In the genomic region with DNA sequence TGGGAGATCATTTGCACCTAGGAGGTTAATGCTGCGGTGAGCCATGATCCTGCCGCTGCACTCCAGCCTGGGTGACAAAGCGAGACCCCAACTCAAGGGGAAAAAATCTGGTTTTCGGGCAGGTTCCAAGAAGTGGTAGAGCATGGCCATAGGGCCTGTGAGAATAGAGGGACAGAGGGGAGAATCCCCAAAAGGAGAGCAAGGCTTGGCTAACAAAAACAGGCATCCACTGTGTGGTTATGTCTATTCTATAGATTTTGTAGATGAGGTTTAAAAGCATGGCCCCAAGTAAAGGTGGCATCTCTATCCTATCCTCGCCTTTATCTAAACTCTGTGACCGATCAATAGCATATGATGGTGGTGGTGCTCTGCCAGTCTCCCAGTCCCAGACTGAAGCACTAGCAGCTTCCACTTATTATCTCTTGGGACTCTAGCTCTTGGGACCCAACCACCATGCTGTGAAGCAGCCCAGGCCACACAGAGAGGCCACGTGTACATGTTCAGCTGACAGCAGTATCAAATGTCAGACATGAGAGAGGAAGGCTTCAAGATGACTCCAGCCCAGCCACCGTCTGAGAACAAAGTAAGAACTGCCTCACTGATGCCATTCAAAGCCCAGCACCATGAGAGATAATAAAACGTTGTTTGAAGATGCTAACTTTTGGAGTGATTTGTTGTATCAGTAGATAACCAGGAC, we compare ENCODE assay signal across 9 cellular contexts. TPM values are rescaled to one million over a fixed set of nuclear protein-coding genes. Genes with fewer than 3 reads are reported as not detected.
A peak's percentile ranks its signal among the peaks of the same experiment; 100 is the strongest.
DNase-seq lines count a peak whose midpoint lies in the region; ATAC-seq and TF ChIP-seq lines count a peak whose summit lies in the region.
"Had no signal": no experiment of that assay in that cellular context is flagged by ENCODE, and none has a peak within 500 bp of the region (broad histone marks: within the 10 kb centered on the region; RNA-seq: fewer than 3 reads in every experiment).

No MANE protein-coding gene starts in this region.

- ATAC-seq in HG03457 (IDR thresholded peaks at IDR 0.05; ENCODE audit: unreplicated experiment), result no peak
- ATAC-seq: body of pancreas had no signal

- peaks cover 47% of the 10 kb centered on the region for H3K36me3 Mint-ChIP-seq in activated CD4-positive, alpha-beta T cell treated with anti-CD3 and anti-CD28 coated beads, Interleukin-2, amount 10 ng/mL, durations not matched to agents 24 days and 14 days (ENCODE audit: low read depth)
- peaks cover 53% of the 10 kb centered on the region for H3K36me3 Mint-ChIP-seq in nephron progenitor cell (ENCODE audit: low read depth)

- peak overlapping the region; percentile 67 for H3K27ac Mint-ChIP-seq in activated CD4-positive, alpha-beta T cell treated with anti-CD3 and anti-CD28 coated beads, Interleukin-2, amount 10 ng/mL, durations not matched to agents 24 days and 14 days
- peak overlapping the region; percentile 6 for H3K27ac Mint-ChIP-seq in nephron progenitor cell

- TF ChIP-seq CTCF in VCaP (conservative IDR thresholded peaks at IDR 0.05) (no peak), nephron progenitor cell (IDR thresholded peaks at IDR 0.05) (no peak)

- intact Hi-C loops in activated CD4-positive, alpha-beta T cell treated with anti-CD3 and anti-CD28 coated beads, Interleukin-2, amount 10 ng/mL, durations not matched to agents 24 days and 14 days (cut with micrococcal nuclease), result no loop called here

- H3K9me3 Mint-ChIP-seq in activated CD4-positive, alpha-beta T cell treated with anti-CD3 and anti-CD28 coated beads, Interleukin-2, amount 10 ng/mL, durations not matched to agents 24 days and 14 days, result no peaks in the 10 kb centered on the region
- no peaks in the 10 kb centered on the region for H3K9me3 Mint-ChIP-seq in nephron progenitor cell

- no peak overlapping the region for H3K4me3 Mint-ChIP-seq in activated CD4-positive, alpha-beta T cell treated with anti-CD3 and anti-CD28 coated beads, Interleukin-2, amount 10 ng/mL, durations not matched to agents 24 days and 14 days
- H3K4me3 Mint-ChIP-seq in nephron progenitor cell, result no peak overlapping the region

- peaks cover 14% of the 10 kb centered on the region for H3K4me1 Mint-ChIP-seq in activated CD4-positive, alpha-beta T cell treated with anti-CD3 and anti-CD28 coated beads, Interleukin-2, amount 10 ng/mL, durations not matched to agents 24 days and 14 days
- H3K4me1 Mint-ChIP-seq in nephron progenitor cell, result peaks cover 8% of the 10 kb centered on the region

- H3K27ac ChIP-seq in VCaP, result peak overlapping the region; percentile 50

- no peaks in the 10 kb centered on the region for H3K27me3 Mint-ChIP-seq in activated CD4-positive, alpha-beta T cell treated with anti-CD3 and anti-CD28 coated beads, Interleukin-2, amount 10 ng/mL, durations not matched to agents 24 days and 14 days
- no peaks in the 10 kb centered on the region for H3K27me3 Mint-ChIP-seq in nephron progenitor cell (ENCODE audit: low read depth, poor library complexity)

- DNase-seq in activated CD4-positive, alpha-beta T cell treated with anti-CD3 and anti-CD28 coated beads, Interleukin-2, amount 10 ng/mL, durations not matched to agents 24 days and 14 days, result no peak
- no peak for DNase-seq in activated CD4-positive, alpha-beta T cell treated with anti-CD3 and anti-CD28 coated beads, Interleukin-2, amount 50 U/mL, for 1 hour
- DNase-seq in EH (ENCODE audit: low read depth), result peak; percentile 16
- DNase-seq in nephron progenitor cell, result no peak
- no peak for DNase-seq in activated gamma-delta T cell treated with Interleukin-2 at 50 U/mL for 16 hours
- DNase-seq in RKO (ENCODE audit: low spot score), result no peak
- DNase-seq: body of pancreas had no signal

RNA-seq across cellular contexts. Expression of a gene that starts 27.7 kb away (rescaled TPM):
- total RNA-seq in activated CD4-positive, alpha-beta T cell treated with anti-CD3 and anti-CD28 coated beads, Interleukin-2, amount 10 ng/mL, durations not matched to agents 24 days and 14 days, result 106 and 107 TPM in 2 replicates
